26 cellular contexts compared by ENCODE assay signal in the genomic region with DNA sequence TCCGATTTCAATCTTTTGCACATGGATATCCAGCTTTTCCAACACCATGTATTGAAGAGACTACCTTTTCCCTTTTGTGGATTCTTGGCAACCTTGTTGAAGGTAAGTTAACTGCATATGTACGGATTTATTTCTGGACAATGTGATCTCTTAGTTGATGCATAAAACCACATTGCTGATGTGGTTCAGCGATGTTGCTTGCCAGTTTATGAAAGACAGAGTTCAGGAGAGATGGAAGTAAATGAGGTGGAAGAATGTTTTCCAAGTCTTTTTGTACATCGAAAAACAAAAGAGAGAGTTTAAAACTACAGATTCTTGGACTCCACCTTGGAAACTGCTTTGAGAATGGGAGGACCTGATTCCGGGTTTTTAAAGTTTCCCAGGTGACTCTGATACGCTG.
"Had no signal": no experiment of that assay in that cellular context is flagged by ENCODE, and none has a peak within 500 bp of the region (broad histone marks: within the 10 kb centered on the region; RNA-seq: fewer than 3 reads in every experiment).

No MANE protein-coding gene starts in this region.

- H3K27me3 Mint-ChIP-seq: activated CD4-positive, alpha-beta memory T cell treated with anti-CD3 and anti-CD28 coated beads for 36 hours; activated CD4-positive, alpha-beta T cell treated with anti-CD3 and anti-CD28 coated beads, Interleukin-2, amount 10 ng/mL, durations not matched to agents 24 days and 14 days; activated naive CD4-positive, alpha-beta T cell treated with anti-CD3 and anti-CD28 coated beads, Interleukin-2, amount 10 ng/mL, durations not matched to agents 7 days and 5 days; activated naive CD8-positive, alpha-beta T cell treated with anti-CD3 and anti-CD28 coated beads, Interleukin-2, amount 10 ng/mL, durations not matched to agents 7 days and 5 days; effector memory CD8-positive, alpha-beta T cell; natural killer cell treated with Interleukin-12 subunit alpha and Interleukin-12 subunit beta and Interleukin-15 and Interleukin-18, amount 100 ng/mL, for 72 hours had no signal

- H3K9me3 Mint-ChIP-seq: activated naive CD4-positive, alpha-beta T cell treated with anti-CD3 and anti-CD28 coated beads, Interleukin-2, amount 10 ng/mL, durations not matched to agents 7 days and 5 days; effector memory CD8-positive, alpha-beta T cell; immature natural killer cell; natural killer cell treated with Interleukin-12 subunit alpha and Interleukin-12 subunit beta and Interleukin-15 and Interleukin-18, amount 100 ng/mL, for 72 hours had no signal

- H3K4me3 Mint-ChIP-seq: activated CD4-positive, alpha-beta memory T cell treated with anti-CD3 and anti-CD28 coated beads for 36 hours; activated CD4-positive, alpha-beta T cell treated with anti-CD3 and anti-CD28 coated beads, Interleukin-2, amount 10 ng/mL, durations not matched to agents 24 days and 14 days; activated naive CD4-positive, alpha-beta T cell treated with anti-CD3 and anti-CD28 coated beads, Interleukin-2, amount 10 ng/mL, durations not matched to agents 7 days and 5 days; activated naive CD8-positive, alpha-beta T cell treated with anti-CD3 and anti-CD28 coated beads, Interleukin-2, amount 10 ng/mL, durations not matched to agents 7 days and 5 days; effector memory CD8-positive, alpha-beta T cell; immature natural killer cell; natural killer cell treated with Interleukin-12 subunit alpha and Interleukin-12 subunit beta and Interleukin-15 and Interleukin-18, amount 100 ng/mL, for 72 hours had no signal

- H3K36me3 ChIP-seq: thoracic aorta had no signal

- H3K27ac Mint-ChIP-seq: activated CD4-positive, alpha-beta memory T cell treated with anti-CD3 and anti-CD28 coated beads for 36 hours; activated CD4-positive, alpha-beta T cell treated with anti-CD3 and anti-CD28 coated beads, Interleukin-2, amount 10 ng/mL, durations not matched to agents 24 days and 14 days; activated naive CD4-positive, alpha-beta T cell treated with anti-CD3 and anti-CD28 coated beads, Interleukin-2, amount 10 ng/mL, durations not matched to agents 7 days and 5 days; activated naive CD8-positive, alpha-beta T cell treated with anti-CD3 and anti-CD28 coated beads, Interleukin-2, amount 10 ng/mL, durations not matched to agents 7 days and 5 days; natural killer cell treated with Interleukin-12 subunit alpha and Interleukin-12 subunit beta and Interleukin-15 and Interleukin-18, amount 100 ng/mL, for 72 hours had no signal

- H3K4me1 ChIP-seq: body of pancreas, gastroesophageal sphincter had no signal

- H3K27me3 ChIP-seq: body of pancreas, gastroesophageal sphincter had no signal

- H3K4me3 ChIP-seq: body of pancreas, coronary artery, gastroesophageal sphincter, lung, mucosa of descending colon, thoracic aorta had no signal

- H3K27ac ChIP-seq: body of pancreas, coronary artery, gastroesophageal sphincter, thoracic aorta, VCaP had no signal

- DNase-seq: activated CD4-positive, alpha-beta memory T cell treated with anti-CD3 and anti-CD28 coated beads for 36 hours; activated CD4-positive, alpha-beta T cell treated with anti-CD3 and anti-CD28 coated beads, Interleukin-2, amount 10 ng/mL, durations not matched to agents 24 days and 14 days; activated CD8-positive, alpha-beta memory T cell treated with anti-CD3 and anti-CD28 coated beads, Interleukin-2, amount 50 U/mL, for 4 hours; activated gamma-delta T cell; activated naive CD4-positive, alpha-beta T cell treated with anti-CD3 and anti-CD28 coated beads, Interleukin-2, amount 10 ng/mL, durations not matched to agents 7 days and 5 days; activated naive CD8-positive, alpha-beta T cell treated with anti-CD3 and anti-CD28 coated beads, Interleukin-2, amount 10 ng/mL, durations not matched to agents 7 days and 5 days; activated T-cell treated with anti-CD3 and anti-CD28 coated beads, Interleukin-2, amount 50 U/mL, for 1 hour; body of pancreas; cerebellar nuclear complex; effector memory CD8-positive, alpha-beta T cell; erythroblast; immature natural killer cell; mucosa of descending colon; posterior cingulate gyrus; right cardiac atrium; stimulated activated CD4-positive, alpha-beta T cell treated with anti-CD3 and anti-CD28 coated beads, Interleukin-15, amount 100 ng/mL, for 24 hours; stimulated activated CD4-positive, alpha-beta T cell treated with anti-CD3 and anti-CD28 coated beads, Interleukin-2, amount 100 ng/mL, for 24 hours; stimulated activated naive CD4-positive, alpha-beta T cell; T-helper 9 cell; trophoblast cell had no signal

- H3K4me1 Mint-ChIP-seq: activated CD4-positive, alpha-beta T cell treated with anti-CD3 and anti-CD28 coated beads, Interleukin-2, amount 10 ng/mL, durations not matched to agents 24 days and 14 days; activated naive CD4-positive, alpha-beta T cell treated with anti-CD3 and anti-CD28 coated beads, Interleukin-2, amount 10 ng/mL, durations not matched to agents 7 days and 5 days; activated naive CD8-positive, alpha-beta T cell treated with anti-CD3 and anti-CD28 coated beads, Interleukin-2, amount 10 ng/mL, durations not matched to agents 7 days and 5 days had no signal

- H3K9me3 ChIP-seq: body of pancreas, gastroesophageal sphincter, mucosa of descending colon, thoracic aorta had no signal
